ENCODE assay signal across 8 cellular contexts in the genomic region with DNA sequence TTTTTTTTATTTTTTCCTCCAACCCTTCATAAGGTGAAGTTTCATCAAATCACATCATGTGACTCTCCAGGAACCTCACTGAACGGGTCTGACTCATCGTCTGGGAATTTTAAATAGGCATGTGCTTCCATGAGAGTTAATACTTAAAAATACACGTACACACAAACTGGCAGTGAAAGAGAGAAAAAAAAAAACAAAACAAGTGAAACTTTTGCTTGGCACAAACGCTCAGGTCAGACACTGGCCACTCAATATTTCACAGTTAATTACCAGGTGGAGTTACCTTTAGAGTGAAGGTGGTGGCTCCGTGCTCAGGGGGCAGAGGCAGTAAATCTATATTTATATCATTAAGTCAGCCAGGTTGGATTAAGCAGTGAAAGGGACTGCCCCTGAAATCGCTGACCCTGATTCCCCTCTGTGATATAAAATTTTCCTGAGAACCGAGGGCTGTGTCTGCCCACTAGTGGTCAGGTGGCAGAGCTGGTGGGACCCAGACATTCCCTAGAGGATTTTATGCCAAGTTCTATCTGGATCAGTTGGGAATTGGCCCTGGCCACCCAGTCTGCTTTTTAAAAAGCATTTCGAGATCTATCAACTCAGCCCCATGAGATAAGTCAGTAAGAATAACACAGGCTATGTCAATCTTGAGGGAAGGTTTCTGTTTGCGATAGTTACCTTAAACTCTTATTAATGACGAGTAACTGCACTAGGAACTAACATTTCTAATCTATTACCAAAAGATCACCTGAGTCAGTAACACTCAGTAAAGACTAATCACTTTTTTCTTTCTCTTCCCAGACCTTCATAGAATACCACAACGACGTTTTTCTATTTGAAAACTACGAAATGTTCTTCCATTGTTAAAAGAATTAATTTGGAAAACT.
A peak's percentile ranks its signal among the peaks of the same experiment; 100 is the strongest.
DNase-seq lines count a peak whose midpoint lies in the region; ATAC-seq and TF ChIP-seq lines count a peak whose summit lies in the region.

No MANE protein-coding gene starts in this region.

- no peak for TF ChIP-seq POLR2A in vagina (IDR thresholded peaks at IDR 0.05)

- TF ChIP-seq CTCF in GM12873 (IDR thresholded peaks at IDR 0.05; ENCODE audit: insufficient read depth, low read depth, low read length, missing control alignments) (peak; percentile 59), MCF 10A (IDR thresholded peaks at IDR 0.05; ENCODE audit: unreplicated experiment) (peak; percentile 72), vagina (IDR thresholded peaks at IDR 0.05) (peak in 1 of 3 experiments; percentile 13)

- H3K4me3 Mint-ChIP-seq in MCF 10A (ENCODE audit: unreplicated experiment), result peak overlapping the region; percentile 68
- no peak overlapping the region for H3K4me3 Mint-ChIP-seq in activated T-helper 2 cell treated with anti-CD3 and anti-CD28 coated beads, Interferon-gamma antibody, Interleukin-2, Interleukin-4, amounts not matched to agents 10 μg/mL and 5 μg/mL and 100 μg/mL, durations not matched to agents 14 hours and 24 hours and 36 hours (ENCODE audit: low read depth)

- H3K27me3 ChIP-seq in vagina, result no peaks in the 10 kb centered on the region

- DNase-seq in NCI-H2227 treated with DMSO at 0.1 percent for 48 hours (lab: John Stamatoyannopoulos, UW) (peak; percentile 86), MCF 10A (ENCODE audit: unreplicated experiment) (peak; percentile 95), left colon (peak; percentile 11 to 28), vagina (ENCODE audit: extremely low spot score in 2 of 2) (no peak), NCI-H128 (lab: John Stamatoyannopoulos, UW; ENCODE audit: unreplicated experiment) (no peak), NK-92 (lab: John Stamatoyannopoulos, UW; ENCODE audit: unreplicated experiment) (no peak)
- DNase-seq in activated T-helper 2 cell treated with anti-CD3 and anti-CD28 coated beads, Interferon-gamma antibody, Interleukin-2, Interleukin-4, amounts not matched to agents 10 μg/mL and 5 μg/mL and 100 μg/mL, durations not matched to agents 14 hours and 24 hours and 36 hours (ENCODE audit: low spot score), result no peak

- no peaks in the 10 kb centered on the region for H3K9me3 Mint-ChIP-seq in MCF 10A (ENCODE audit: unreplicated experiment)
- H3K9me3 Mint-ChIP-seq in activated T-helper 2 cell treated with anti-CD3 and anti-CD28 coated beads, Interferon-gamma antibody, Interleukin-2, Interleukin-4, amounts not matched to agents 10 μg/mL and 5 μg/mL and 100 μg/mL, durations not matched to agents 14 hours and 24 hours and 36 hours, result no peaks in the 10 kb centered on the region

- peaks cover 22% of the 10 kb centered on the region for H3K4me1 Mint-ChIP-seq in MCF 10A (ENCODE audit: insufficient read depth, unreplicated experiment)
- no peaks in the 10 kb centered on the region for H3K4me1 Mint-ChIP-seq in activated T-helper 2 cell treated with anti-CD3 and anti-CD28 coated beads, Interferon-gamma antibody, Interleukin-2, Interleukin-4, amounts not matched to agents 10 μg/mL and 5 μg/mL and 100 μg/mL, durations not matched to agents 14 hours and 24 hours and 36 hours (ENCODE audit: low read depth)

- TSS peak; percentile 93 for BruUV-seq in MCF 10A (replicated peaks; lab: Mats Ljungman, UMichigan)

- intact Hi-C loops in MCF 10A (cut with micrococcal nuclease) (loop anchor here (1.0 to 10.0 kb wide), 5 partner anchors 54 to 1232 kb away; no protein-coding TSS in a partner anchor), left colon (cut with DNase I, micrococcal nuclease) (no loop called here), vagina (cut with DNase I) (no loop called here)
- intact Hi-C loops in activated T-helper 2 cell treated with anti-CD3 and anti-CD28 coated beads, Interferon-gamma antibody, Interleukin-2, Interleukin-4, amounts not matched to agents 10 μg/mL and 5 μg/mL and 100 μg/mL, durations not matched to agents 14 hours and 24 hours and 36 hours (cut with micrococcal nuclease), result no loop called here

- H3K4me1 ChIP-seq in vagina, result peaks cover 11% of the 10 kb centered on the region

- H3K27ac Mint-ChIP-seq in MCF 10A (ENCODE audit: low read depth, unreplicated experiment), result peak overlapping the region; percentile 92
- no peak overlapping the region for H3K27ac Mint-ChIP-seq in activated T-helper 2 cell treated with anti-CD3 and anti-CD28 coated beads, Interferon-gamma antibody, Interleukin-2, Interleukin-4, amounts not matched to agents 10 μg/mL and 5 μg/mL and 100 μg/mL, durations not matched to agents 14 hours and 24 hours and 36 hours

- peak overlapping the region; percentile 64 for H3K27ac ChIP-seq in vagina

- no peaks in the 10 kb centered on the region for H3K36me3 Mint-ChIP-seq in MCF 10A (ENCODE audit: insufficient read depth, unreplicated experiment)
- no peaks in the 10 kb centered on the region for H3K36me3 Mint-ChIP-seq in activated T-helper 2 cell treated with anti-CD3 and anti-CD28 coated beads, Interferon-gamma antibody, Interleukin-2, Interleukin-4, amounts not matched to agents 10 μg/mL and 5 μg/mL and 100 μg/mL, durations not matched to agents 14 hours and 24 hours and 36 hours (ENCODE audit: low read depth)

- CTCF ChIA-PET in MCF 10A (lab: Yijun Ruan, JAX), result interaction anchor here (0.6 to 1.1 kb wide), 4 partner anchors 66 to 587 kb away, joined by 3 to 5 read pairs (median 3); no protein-coding TSS in a partner anchor

- H3K9me3 ChIP-seq in vagina, result no peaks in the 10 kb centered on the region

- H3K27me3 Mint-ChIP-seq in MCF 10A (ENCODE audit: insufficient read depth, unreplicated experiment), result no peaks in the 10 kb centered on the region
- no peaks in the 10 kb centered on the region for H3K27me3 Mint-ChIP-seq in activated T-helper 2 cell treated with anti-CD3 and anti-CD28 coated beads, Interferon-gamma antibody, Interleukin-2, Interleukin-4, amounts not matched to agents 10 μg/mL and 5 μg/mL and 100 μg/mL, durations not matched to agents 14 hours and 24 hours and 36 hours (ENCODE audit: low read depth)

- no peaks in the 10 kb centered on the region for H3K36me3 ChIP-seq in vagina

- H3K4me3 ChIP-seq in vagina, result no peak overlapping the region

- ATAC-seq in left colon, result peak; percentile 83

- POLR2A ChIA-PET in MCF 10A (lab: Yijun Ruan, JAX), result interaction anchor here (0.7 kb wide), 1 partner anchor 70 kb away, joined by 3 read pairs; no protein-coding TSS in a partner anchor

Comparison
In these comparisons a context has a peak if more than half of its experiments do, and no peak if none do; other contexts are left out.
1. DNase-seq: peak in NCI-H2227 treated with DMSO at 0.1 percent for 48 hours (single experiment), MCF 10A (single experiment) and left colon (2 of 2); none in vagina (0 of 2), activated T-helper 2 cell treated with anti-CD3 and anti-CD28 coated beads, Interferon-gamma antibody, Interleukin-2, Interleukin-4, amounts not matched to agents 10 μg/mL and 5 μg/mL and 100 μg/mL, durations not matched to agents 14 hours and 24 hours and 36 hours (single experiment), NCI-H128 (single experiment) and NK-92 (single experiment).